In the genomic region with DNA sequence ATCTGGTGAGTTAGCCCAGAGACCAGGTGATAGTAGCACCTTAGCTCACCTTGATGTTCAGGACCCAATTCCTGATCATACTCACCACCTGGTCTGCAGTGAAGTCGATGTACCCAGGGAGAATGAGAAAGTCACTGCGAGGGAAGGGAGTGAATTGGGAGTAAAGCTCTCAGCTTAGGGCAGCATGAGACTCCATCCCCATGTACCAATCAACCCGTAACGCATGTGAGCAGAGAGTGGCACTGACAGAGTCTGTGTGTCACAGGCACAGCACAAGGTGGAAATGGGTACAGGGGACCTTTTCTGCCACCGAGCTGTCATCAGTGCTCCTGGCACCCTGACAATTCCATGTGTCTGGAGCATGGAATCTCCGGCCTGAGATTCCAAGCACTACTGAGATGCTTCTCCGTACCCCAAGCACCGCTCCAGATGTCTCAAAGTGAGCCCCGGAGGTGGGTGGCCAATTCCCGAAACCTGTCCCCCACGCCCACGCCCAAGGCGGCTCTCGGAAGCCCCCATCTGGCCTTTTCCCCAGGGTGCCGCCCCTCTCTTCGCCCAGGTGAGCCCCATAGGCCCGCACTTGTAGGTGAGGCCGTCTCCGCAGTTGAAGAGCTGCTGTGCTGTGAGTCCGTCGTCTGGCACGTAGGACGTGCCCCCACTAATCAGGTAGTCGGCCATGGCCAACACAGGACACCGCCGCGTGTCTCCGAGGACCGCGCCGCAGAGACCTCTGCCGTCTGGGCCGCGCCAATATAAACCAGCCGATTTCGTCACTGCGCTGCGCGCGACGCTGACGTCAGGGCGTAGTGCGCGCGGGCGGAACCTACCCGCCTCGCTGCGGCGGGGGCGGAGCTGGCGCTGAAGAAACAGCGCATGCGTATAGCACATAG, we compare ENCODE assay signal across 1 cellular context.
TF ChIP-seq lines count a peak whose summit lies in the region.

Gene IMPDH2 (minus strand): TSS at position 726 of the 890 bp plus-strand sequence. CDS start 48 bp downstream, at position 678.

TF ChIP-seq in K562, 482 proteins besides CTCF, POLR2A, EP300 and RAD21 (continued from another document and continues in another):
- TF ChIP-seq SFPQ (IDR thresholded peaks at IDR 0.05; ENCODE audit: low read depth, low read length) = no peak
- TF ChIP-seq ZNF644 (tag; IDR thresholded peaks at IDR 0.05; ENCODE audit: low read depth) = no peak
- peak; percentile 28; the same call in 1 of the 2 replicates for TF ChIP-seq ZBTB7A (IDR thresholded peaks at IDR 0.05; ENCODE audit: borderline replicate concordance, control insufficient read depth, low read depth, low read length)
- TF ChIP-seq, protein P1, sequence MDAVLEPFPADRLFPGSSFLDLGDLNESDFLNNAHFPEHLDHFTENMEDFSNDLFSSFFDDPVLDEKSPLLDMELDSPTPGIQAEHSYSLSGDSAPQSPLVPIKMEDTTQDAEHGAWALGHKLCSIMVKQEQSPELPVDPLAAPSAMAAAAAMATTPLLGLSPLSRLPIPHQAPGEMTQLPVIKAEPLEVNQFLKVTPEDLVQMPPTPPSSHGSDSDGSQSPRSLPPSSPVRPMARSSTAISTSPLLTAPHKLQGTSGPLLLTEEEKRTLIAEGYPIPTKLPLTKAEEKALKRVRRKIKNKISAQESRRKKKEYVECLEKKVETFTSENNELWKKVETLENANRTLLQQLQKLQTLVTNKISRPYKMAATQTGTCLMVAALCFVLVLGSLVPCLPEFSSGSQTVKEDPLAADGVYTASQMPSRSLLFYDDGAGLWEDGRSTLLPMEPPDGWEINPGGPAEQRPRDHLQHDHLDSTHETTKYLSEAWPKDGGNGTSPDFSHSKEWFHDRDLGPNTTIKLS (IDR thresholded peaks at IDR 0.05; ENCODE audit: borderline replicate concordance, low read depth) = peak; percentile 60; the same call in 1 of the 2 replicates
- TF ChIP-seq ZNF280A (IDR thresholded peaks at IDR 0.05; ENCODE audit: low read depth, partially characterized antibody) = no peak
- TF ChIP-seq ZFP30 (CRISPR knock-in tag; IDR thresholded peaks at IDR 0.05; ENCODE audit: borderline replicate concordance) = no peak
- TF ChIP-seq ZNF23 (CRISPR knock-in tag; IDR thresholded peaks at IDR 0.05) = no peak
- no peak for TF ChIP-seq U2AF2 (optimal IDR thresholded peaks at IDR 0.05; ENCODE audit: low read depth, low read length)
- TF ChIP-seq, protein P2, sequence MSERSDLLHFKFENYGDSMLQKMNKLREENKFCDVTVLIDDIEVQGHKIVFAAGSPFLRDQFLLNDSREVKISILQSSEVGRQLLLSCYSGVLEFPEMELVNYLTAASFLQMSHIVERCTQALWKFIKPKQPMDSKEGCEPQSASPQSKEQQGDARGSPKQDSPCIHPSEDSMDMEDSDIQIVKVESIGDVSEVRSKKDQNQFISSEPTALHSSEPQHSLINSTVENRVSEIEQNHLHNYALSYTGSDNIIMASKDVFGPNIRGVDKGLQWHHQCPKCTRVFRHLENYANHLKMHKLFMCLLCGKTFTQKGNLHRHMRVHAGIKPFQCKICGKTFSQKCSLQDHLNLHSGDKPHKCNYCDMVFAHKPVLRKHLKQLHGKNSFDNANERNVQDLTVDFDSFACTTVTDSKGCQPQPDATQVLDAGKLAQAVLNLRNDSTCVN (CRISPR knock-in tag; IDR thresholded peaks at IDR 0.05) = 0 out of 2 replicates have a peak, but pooled peaks have one; percentile 9
- no peak for TF ChIP-seq ZFP1 (CRISPR knock-in tag; IDR thresholded peaks at IDR 0.05)
- no peak for TF ChIP-seq TSC22D4 (tag; IDR thresholded peaks at IDR 0.05)
- TF ChIP-seq THRAP3 (IDR thresholded peaks at IDR 0.05; ENCODE audit: borderline replicate concordance) = no peak
- no peak for TF ChIP-seq ZNF764 (CRISPR knock-in tag; IDR thresholded peaks at IDR 0.05; ENCODE audit: low read depth)
- TF ChIP-seq SRSF1 (IDR thresholded peaks at IDR 0.05; ENCODE audit: low read depth, low read length) = no peak
- no peak for TF ChIP-seq ELF1 (tag; IDR thresholded peaks at IDR 0.05)
- TF ChIP-seq, protein P3, sequence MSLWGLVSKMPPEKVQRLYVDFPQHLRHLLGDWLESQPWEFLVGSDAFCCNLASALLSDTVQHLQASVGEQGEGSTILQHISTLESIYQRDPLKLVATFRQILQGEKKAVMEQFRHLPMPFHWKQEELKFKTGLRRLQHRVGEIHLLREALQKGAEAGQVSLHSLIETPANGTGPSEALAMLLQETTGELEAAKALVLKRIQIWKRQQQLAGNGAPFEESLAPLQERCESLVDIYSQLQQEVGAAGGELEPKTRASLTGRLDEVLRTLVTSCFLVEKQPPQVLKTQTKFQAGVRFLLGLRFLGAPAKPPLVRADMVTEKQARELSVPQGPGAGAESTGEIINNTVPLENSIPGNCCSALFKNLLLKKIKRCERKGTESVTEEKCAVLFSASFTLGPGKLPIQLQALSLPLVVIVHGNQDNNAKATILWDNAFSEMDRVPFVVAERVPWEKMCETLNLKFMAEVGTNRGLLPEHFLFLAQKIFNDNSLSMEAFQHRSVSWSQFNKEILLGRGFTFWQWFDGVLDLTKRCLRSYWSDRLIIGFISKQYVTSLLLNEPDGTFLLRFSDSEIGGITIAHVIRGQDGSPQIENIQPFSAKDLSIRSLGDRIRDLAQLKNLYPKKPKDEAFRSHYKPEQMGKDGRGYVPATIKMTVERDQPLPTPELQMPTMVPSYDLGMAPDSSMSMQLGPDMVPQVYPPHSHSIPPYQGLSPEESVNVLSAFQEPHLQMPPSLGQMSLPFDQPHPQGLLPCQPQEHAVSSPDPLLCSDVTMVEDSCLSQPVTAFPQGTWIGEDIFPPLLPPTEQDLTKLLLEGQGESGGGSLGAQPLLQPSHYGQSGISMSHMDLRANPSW (CRISPR knock-in tag; IDR thresholded peaks at IDR 0.05) = no peak
- no peak for TF ChIP-seq NFXL1 (CRISPR knock-in tag; IDR thresholded peaks at IDR 0.05)
- no peak for TF ChIP-seq MTA2 (IDR thresholded peaks at IDR 0.05; ENCODE audit: low read depth)
- no peak for TF ChIP-seq E2F3 (CRISPR knock-in tag; IDR thresholded peaks at IDR 0.05)
- no peak for TF ChIP-seq PHF21A (IDR thresholded peaks at IDR 0.05; ENCODE audit: borderline replicate concordance, low read depth)
- TF ChIP-seq NFE2 (IDR thresholded peaks at IDR 0.05; ENCODE audit: low read depth) = no peak
- TF ChIP-seq MAFF (IDR thresholded peaks at IDR 0.05; ENCODE audit: low read length) = no peak
- TF ChIP-seq RFX5 (IDR thresholded peaks at IDR 0.05; ENCODE audit: low read depth, low read length) = no peak
- TF ChIP-seq CCAR2 (IDR thresholded peaks at IDR 0.05; ENCODE audit: low read depth, low read length) = no peak
- no peak for TF ChIP-seq RBM17 (IDR thresholded peaks at IDR 0.05; ENCODE audit: borderline replicate concordance, low read depth, low read length)
- TF ChIP-seq ZNF124 (CRISPR knock-in tag; IDR thresholded peaks at IDR 0.05) = no peak
- TF ChIP-seq ZNF212 (CRISPR knock-in tag; IDR thresholded peaks at IDR 0.05) = no peak
- TF ChIP-seq RBM15 (IDR thresholded peaks at IDR 0.05; ENCODE audit: insufficient read depth, low read length) = no peak
- TF ChIP-seq, protein P4, sequence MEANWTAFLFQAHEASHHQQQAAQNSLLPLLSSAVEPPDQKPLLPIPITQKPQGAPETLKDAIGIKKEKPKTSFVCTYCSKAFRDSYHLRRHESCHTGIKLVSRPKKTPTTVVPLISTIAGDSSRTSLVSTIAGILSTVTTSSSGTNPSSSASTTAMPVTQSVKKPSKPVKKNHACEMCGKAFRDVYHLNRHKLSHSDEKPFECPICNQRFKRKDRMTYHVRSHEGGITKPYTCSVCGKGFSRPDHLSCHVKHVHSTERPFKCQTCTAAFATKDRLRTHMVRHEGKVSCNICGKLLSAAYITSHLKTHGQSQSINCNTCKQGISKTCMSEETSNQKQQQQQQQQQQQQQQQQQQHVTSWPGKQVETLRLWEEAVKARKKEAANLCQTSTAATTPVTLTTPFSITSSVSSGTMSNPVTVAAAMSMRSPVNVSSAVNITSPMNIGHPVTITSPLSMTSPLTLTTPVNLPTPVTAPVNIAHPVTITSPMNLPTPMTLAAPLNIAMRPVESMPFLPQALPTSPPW (CRISPR knock-in tag; IDR thresholded peaks at IDR 0.05) = peak; percentile 37; the same call in 1 of the 2 replicates
- TF ChIP-seq ZNF134 (CRISPR knock-in tag; conservative IDR thresholded peaks at IDR 0.05) = no peak
- no peak for TF ChIP-seq CUX1 (CRISPR knock-in tag; IDR thresholded peaks at IDR 0.05)
- TF ChIP-seq CHD1 (IDR thresholded peaks at IDR 0.05; ENCODE audit: low read length) = no peak
- no peak for TF ChIP-seq CEBPZ (IDR thresholded peaks at IDR 0.05; ENCODE audit: borderline replicate concordance, low read depth, low read length)
- no peak for TF ChIP-seq PURB (CRISPR knock-in tag; IDR thresholded peaks at IDR 0.05; ENCODE audit: low read depth)
- peak; percentile 94 for TF ChIP-seq EGR1 (conservative IDR thresholded peaks at IDR 0.05)
- TF ChIP-seq ATF7 (IDR thresholded peaks at IDR 0.05) = peak; percentile 97
- TF ChIP-seq OTX1 (CRISPR knock-in tag; IDR thresholded peaks at IDR 0.05) = 0 out of 2 replicates have a peak, but pooled peaks have one; percentile 29
- peak in 1 of 2 experiments; percentile 62; a peak in 2 of 4 replicates for TF ChIP-seq TEAD1 (CRISPR knock-in tag; IDR thresholded peaks at IDR 0.05)
- TF ChIP-seq MIER1 (IDR thresholded peaks at IDR 0.05; ENCODE audit: low read depth) = no peak
